ENCODE assay signal across 10 cellular contexts in genomic region chr12:32454075-32454474, GRCh38. TPM values are rescaled to one million over a fixed set of nuclear protein-coding genes. Genes with fewer than 3 reads are reported as not detected.
A peak's percentile ranks its signal among the peaks of the same experiment; 100 is the strongest.
DNase-seq lines count a peak whose midpoint lies in the region; ATAC-seq, FAIRE-seq and TF ChIP-seq lines count a peak whose summit lies in the region.
"Had no signal": no experiment of that assay in that cellular context is flagged by ENCODE, and none has a peak within 500 bp of the region (broad histone marks: within the 10 kb centered on the region; RNA-seq: fewer than 3 reads in every experiment).

No MANE protein-coding gene starts in this region.

- H3K4me3 Mint-ChIP-seq in activated naive CD8-positive, alpha-beta T cell treated with anti-CD3 and anti-CD28 coated beads, Interleukin-2, amount 50 U/mL, for 24 hours: no peak overlapping the region
- H3K4me3 Mint-ChIP-seq: activated CD8-positive, alpha-beta T cell treated with anti-CD3 and anti-CD28 coated beads for 36 hours had no signal

- H3K27me3 ChIP-seq in adipocyte (replicated peaks; ENCODE audit: control insufficient read depth, insufficient read depth, low read length) (no peaks in the 10 kb centered on the region), gastroesophageal sphincter (no peaks in the 10 kb centered on the region), gastrocnemius medialis (no peaks in the 10 kb centered on the region)

- H3K27ac Mint-ChIP-seq in activated naive CD8-positive, alpha-beta T cell treated with anti-CD3 and anti-CD28 coated beads, Interleukin-2, amount 50 U/mL, for 24 hours: no peak overlapping the region
- H3K27ac Mint-ChIP-seq: activated CD8-positive, alpha-beta T cell treated with anti-CD3 and anti-CD28 coated beads for 36 hours had no signal

- H3K4me3 ChIP-seq in adipocyte (ENCODE audit: low read length): peak overlapping the region; percentile 55
- no peak overlapping the region for H3K4me3 ChIP-seq in gastroesophageal sphincter
- no peak overlapping the region for H3K4me3 ChIP-seq in gastrocnemius medialis

- peaks cover 1% of the 10 kb centered on the region for H3K27me3 Mint-ChIP-seq in activated naive CD8-positive, alpha-beta T cell treated with anti-CD3 and anti-CD28 coated beads, Interleukin-2, amount 50 U/mL, for 24 hours
- H3K27me3 Mint-ChIP-seq: activated CD8-positive, alpha-beta T cell treated with anti-CD3 and anti-CD28 coated beads for 36 hours had no signal

- H3K9ac ChIP-seq in adipocyte (ENCODE audit: low read length): peak overlapping the region; percentile 64

- H3K4me1 ChIP-seq in adipocyte (ENCODE audit: control insufficient read depth, insufficient read depth, low read length) (peaks cover 46% of the 10 kb centered on the region), gastroesophageal sphincter (peaks cover 5 to 62% (median 11%) of the 10 kb centered on the region in 3 donors), gastrocnemius medialis (peaks cover 30 to 45% of the 10 kb centered on the region in 2 donors)

- no peaks in the 10 kb centered on the region for H3K36me3 Mint-ChIP-seq in activated naive CD8-positive, alpha-beta T cell treated with anti-CD3 and anti-CD28 coated beads, Interleukin-2, amount 50 U/mL, for 24 hours (ENCODE audit: low read depth)

- WGBS in gastroesophageal sphincter (ENCODE audit: low coverage in 1 of 2), 2 donors: 14 to 21% methylated on average over 3 of the region's 3 CpGs

- peak overlapping the region; percentile 18 to 66 (median 48) for H3K27ac ChIP-seq in gastroesophageal sphincter
- H3K27ac ChIP-seq in gastrocnemius medialis: peak overlapping the region; percentile 1 to 72 (median 40)

- DNase-seq in H54 (ENCODE audit: insufficient read length, low spot score): no peak
- peak; percentile 81 for DNase-seq in adipocyte (ENCODE audit: low read depth)
- DNase-seq in gastrocnemius medialis: no peak
- DNase-seq in NCI-H2081 (lab: John Stamatoyannopoulos, UW): no peak
- DNase-seq in anterior cingulate cortex (lab: John Stamatoyannopoulos, UW): no peak
- no peak for DNase-seq in NCI-H345 (lab: John Stamatoyannopoulos, UW)
- DNase-seq in activated naive CD8-positive, alpha-beta T cell treated with anti-CD3 and anti-CD28 coated beads, Interleukin-2, amount 50 U/mL, for 24 hours: no peak
- DNase-seq: activated CD8-positive, alpha-beta T cell treated with anti-CD3 and anti-CD28 coated beads for 36 hours; GF-D8 had no signal

- intact Hi-C loops in gastrocnemius medialis (cut with DNase I; ENCODE audit: low total_unique reads): loop anchor here (10.0 kb wide), 1 partner anchor 89 kb away; no protein-coding TSS in a partner anchor

- no peak for TF ChIP-seq EP300 in gastroesophageal sphincter (IDR thresholded peaks at IDR 0.05)

- H3K9me3 Mint-ChIP-seq in activated naive CD8-positive, alpha-beta T cell treated with anti-CD3 and anti-CD28 coated beads, Interleukin-2, amount 50 U/mL, for 24 hours: no peaks in the 10 kb centered on the region
- H3K9me3 Mint-ChIP-seq: activated CD8-positive, alpha-beta T cell treated with anti-CD3 and anti-CD28 coated beads for 36 hours had no signal

- no peak for TF ChIP-seq CTCF in gastroesophageal sphincter (IDR thresholded peaks at IDR 0.05)
- no peak for TF ChIP-seq CTCF in gastrocnemius medialis (IDR thresholded peaks at IDR 0.05 in 4 of 5, conservative IDR thresholded peaks at IDR 0.05 in 1 of 5)

- in situ Hi-C loops in gastrocnemius medialis (cut with MboI; ENCODE audit: low sequenced_read_pairs in 4 of 4): loop anchor here in 3 of 4 donors (5.0 to 25.0 kb wide), 4 partner anchors 87 to 218 kb away; no protein-coding TSS in a partner anchor

- FAIRE-seq in H54 (lab: Jason Lieb, UNC): peak; percentile 99

- TF ChIP-seq POLR2A in H54 (IDR thresholded peaks at IDR 0.05; ENCODE audit: low read depth, low read length): no peak
- no peak for TF ChIP-seq POLR2A in gastroesophageal sphincter (IDR thresholded peaks at IDR 0.05)
- no peak for TF ChIP-seq POLR2A in gastrocnemius medialis (IDR thresholded peaks at IDR 0.05)

- H3K36me3 ChIP-seq in adipocyte (ENCODE audit: control insufficient read depth, insufficient read depth, low read length, severe bottlenecking): no peaks in the 10 kb centered on the region
- no peaks in the 10 kb centered on the region for H3K36me3 ChIP-seq in gastroesophageal sphincter
- H3K36me3 ChIP-seq in gastrocnemius medialis: no peaks in the 10 kb centered on the region

- peak; percentile 79 for ATAC-seq in gastroesophageal sphincter
- peak in 1 of 2 donors; percentile 46 for ATAC-seq in gastrocnemius medialis
- no peak for ATAC-seq in activated naive CD8-positive, alpha-beta T cell treated with anti-CD3 and anti-CD28 coated beads, Interleukin-2, amount 50 U/mL, for 24 hours
- ATAC-seq: activated CD8-positive, alpha-beta T cell treated with anti-CD3 and anti-CD28 coated beads for 36 hours had no signal

- H3K4me1 Mint-ChIP-seq in activated naive CD8-positive, alpha-beta T cell treated with anti-CD3 and anti-CD28 coated beads, Interleukin-2, amount 50 U/mL, for 24 hours: no peaks in the 10 kb centered on the region

- H3K9me3 ChIP-seq in adipocyte (ENCODE audit: control insufficient read depth, low read length) (no peaks in the 10 kb centered on the region), gastroesophageal sphincter (no peaks in the 10 kb centered on the region), gastrocnemius medialis (no peaks in the 10 kb centered on the region)

RNA-seq across cellular contexts. Expression of gene FGD4, which starts 54.7 kb away (rescaled TPM):
- total RNA-seq in gastroesophageal sphincter (10 to 100 TPM; 22.1 to 56.7 (median 38.0) TPM), gastrocnemius medialis (10 to 100 TPM; 18.8 to 60.3 (median 40.8) TPM)
